17 cellular contexts compared by ENCODE assay signal in genomic region chr15:52263563-52263962, GRCh38. TPM values are rescaled to one million over a fixed set of nuclear protein-coding genes. Genes with fewer than 3 reads are reported as not detected.
DNase-seq lines count a peak whose midpoint lies in the region; ATAC-seq and TF ChIP-seq lines count a peak whose summit lies in the region.
"Had no signal": no experiment of that assay in that cellular context is flagged by ENCODE, and none has a peak within 500 bp of the region (broad histone marks: within the 10 kb centered on the region; RNA-seq: fewer than 3 reads in every experiment).

No MANE protein-coding gene starts in this region.

- no peaks in the 10 kb centered on the region for H3K27me3 ChIP-seq in MM.1S (replicated peaks; ENCODE audit: insufficient read depth, low read length)
- no peaks in the 10 kb centered on the region for H3K27me3 ChIP-seq in body of pancreas

- H3K4me2 ChIP-seq in MM.1S (ENCODE audit: low read depth, low read length): no peak overlapping the region

- no peaks in the 10 kb centered on the region for H3K9me3 ChIP-seq in MM.1S (replicated peaks; ENCODE audit: insufficient read depth, low read length)
- H3K9me3 ChIP-seq in body of pancreas: no peaks in the 10 kb centered on the region

- intact Hi-C loops in body of pancreas (cut with DNase I): no loop called here

- H3F3A ChIP-seq in MM.1S (ENCODE audit: insufficient read depth, low read length): peaks cover 15% of the 10 kb centered on the region

- no peak for DNase-seq in activated T-cell treated with anti-CD3 and anti-CD28 coated beads, Interleukin-2, amount 50 U/mL, for 24 hours
- DNase-seq in activated T-cell treated with anti-CD3 and anti-CD28 coated beads, Interleukin-2, amount 50 U/mL, for 4 hours: no peak
- DNase-seq in MM.1S (no peak), body of pancreas (no peak), progenitor cell of endocrine pancreas (ENCODE audit: low spot score, unreplicated experiment) (no peak), H4 (ENCODE audit: low spot score) (no peak), MV-4-11 (lab: John Stamatoyannopoulos, UW) (no peak)
- DNase-seq: ACHN; activated CD4-positive, CD25-positive, alpha-beta regulatory T cell; amniotic stem cell; cerebellar nuclear complex; effector memory CD4-positive, alpha-beta T cell; NCI-H187 treated with DMSO at 0.1 percent for 48 hours; NCI-H446 treated with DMSO at 0.1 percent for 48 hours had no signal

- H3K9ac ChIP-seq in MM.1S (ENCODE audit: low read length): no peak overlapping the region

- H2AFZ ChIP-seq in MM.1S (ENCODE audit: low read length): no peak overlapping the region

- H4K20me1 ChIP-seq in MM.1S (ENCODE audit: insufficient read depth, low read length): no peaks in the 10 kb centered on the region

- WGBS in body of pancreas, 2 donors: 68 to 72% methylated on average over 4 of the region's 4 CpGs

- H3K4me1 Mint-ChIP-seq in activated T-cell treated with anti-CD3 and anti-CD28 coated beads, Interleukin-2, amount 50 U/mL, for 24 hours (ENCODE audit: low read depth): peaks cover 38% of the 10 kb centered on the region
- H3K4me1 Mint-ChIP-seq in activated T-cell treated with anti-CD3 and anti-CD28 coated beads, Interleukin-2, amount 50 U/mL, for 4 hours (ENCODE audit: low read depth): peaks cover 29% of the 10 kb centered on the region
- H3K4me1 Mint-ChIP-seq in progenitor cell of endocrine pancreas (ENCODE audit: low read depth): peaks cover 34% of the 10 kb centered on the region

- H3K9me2 ChIP-seq in MM.1S (replicated peaks; ENCODE audit: insufficient read depth, low read length): no peaks in the 10 kb centered on the region

- no peaks in the 10 kb centered on the region for H3K36me3 ChIP-seq in MM.1S (replicated peaks; ENCODE audit: insufficient read depth, low read length)
- peaks cover 7 to 9% of the 10 kb centered on the region in 2 donors for H3K36me3 ChIP-seq in body of pancreas (replicated peaks in 1 of 2; ENCODE audit: insufficient read depth in 1 of 2, low read depth in 2 of 2)

- H3K4me3 ChIP-seq in MM.1S (ENCODE audit: low read length) (no peak overlapping the region), body of pancreas (no peak overlapping the region)
- H3K4me3 ChIP-seq: lung had no signal

- peak overlapping the region; percentile 81 for H3K27ac Mint-ChIP-seq in activated T-cell treated with anti-CD3 and anti-CD28 coated beads, Interleukin-2, amount 50 U/mL, for 24 hours
- H3K27ac Mint-ChIP-seq in progenitor cell of endocrine pancreas: peak overlapping the region; percentile 96

- peaks cover 28% of the 10 kb centered on the region for H3K4me1 ChIP-seq in MM.1S (ENCODE audit: low read length)
- H3K4me1 ChIP-seq in body of pancreas: peaks cover 27% of the 10 kb centered on the region

- no peak for ATAC-seq in activated T-cell treated with anti-CD3 and anti-CD28 coated beads, Interleukin-2, amount 50 U/mL, for 4 hours
- ATAC-seq in body of pancreas (no peak), GM18907 (IDR thresholded peaks at IDR 0.05; ENCODE audit: unreplicated experiment) (no peak)

- H3K9me3 Mint-ChIP-seq in activated T-cell treated with anti-CD3 and anti-CD28 coated beads, Interleukin-2, amount 50 U/mL, for 24 hours: no peaks in the 10 kb centered on the region
- H3K9me3 Mint-ChIP-seq in activated T-cell treated with anti-CD3 and anti-CD28 coated beads, Interleukin-2, amount 50 U/mL, for 4 hours: no peaks in the 10 kb centered on the region
- no peaks in the 10 kb centered on the region for H3K9me3 Mint-ChIP-seq in progenitor cell of endocrine pancreas (ENCODE audit: low read depth)
- H3K9me3 Mint-ChIP-seq: nephron had no signal

- H3K79me2 ChIP-seq in MM.1S (ENCODE audit: low read length): no peaks in the 10 kb centered on the region

- TF ChIP-seq CTCF in MM.1S (IDR thresholded peaks at IDR 0.05; ENCODE audit: low read length) (no peak), body of pancreas (IDR thresholded peaks at IDR 0.05) (no peak), progenitor cell of endocrine pancreas (IDR thresholded peaks at IDR 0.05; ENCODE audit: unreplicated experiment) (no peak)

- H3K4me3 Mint-ChIP-seq in activated T-cell treated with anti-CD3 and anti-CD28 coated beads, Interleukin-2, amount 50 U/mL, for 24 hours: no peak overlapping the region
- no peak overlapping the region for H3K4me3 Mint-ChIP-seq in activated T-cell treated with anti-CD3 and anti-CD28 coated beads, Interleukin-2, amount 50 U/mL, for 4 hours
- H3K4me3 Mint-ChIP-seq in progenitor cell of endocrine pancreas (ENCODE audit: low read depth): no peak overlapping the region
- H3K4me3 Mint-ChIP-seq: nephron had no signal

- H3K36me3 Mint-ChIP-seq in activated T-cell treated with anti-CD3 and anti-CD28 coated beads, Interleukin-2, amount 50 U/mL, for 24 hours (ENCODE audit: low read depth): no peaks in the 10 kb centered on the region
- no peaks in the 10 kb centered on the region for H3K36me3 Mint-ChIP-seq in activated T-cell treated with anti-CD3 and anti-CD28 coated beads, Interleukin-2, amount 50 U/mL, for 4 hours (ENCODE audit: insufficient read depth)
- H3K36me3 Mint-ChIP-seq in progenitor cell of endocrine pancreas (ENCODE audit: insufficient read depth): peaks cover 31% of the 10 kb centered on the region

- H3K27me3 Mint-ChIP-seq in activated T-cell treated with anti-CD3 and anti-CD28 coated beads, Interleukin-2, amount 50 U/mL, for 24 hours: no peaks in the 10 kb centered on the region
- no peaks in the 10 kb centered on the region for H3K27me3 Mint-ChIP-seq in activated T-cell treated with anti-CD3 and anti-CD28 coated beads, Interleukin-2, amount 50 U/mL, for 4 hours (ENCODE audit: low read depth)
- H3K27me3 Mint-ChIP-seq in progenitor cell of endocrine pancreas: no peaks in the 10 kb centered on the region

- TF ChIP-seq POLR2A in body of pancreas (IDR thresholded peaks at IDR 0.05): no peak

- H3K27ac ChIP-seq in MM.1S (ENCODE audit: low read length) (peak overlapping the region; percentile 93; the same call in 1 of the 2 replicates), body of pancreas (peak overlapping the region in 3 of 4 donors; percentile 26 to 80 (median 68))

RNA-seq across cellular contexts. Expression of gene MYO5C, which starts 32.0 kb away (rescaled TPM):
- total RNA-seq in activated T-cell treated with anti-CD3 and anti-CD28 coated beads, Interleukin-2, amount 50 U/mL, for 4 hours: under 1 TPM; 0.40 to 0.61 (median 0.46) TPM
- total RNA-seq in body of pancreas (10 to 100 TPM; 34.8 to 76.8 TPM), progenitor cell of endocrine pancreas (63.9 and 65.6 TPM in 2 replicates)
- 0.06 and 0.29 TPM in 2 replicates for total RNA-seq in H4 (2014; rRNA removed; shearing (Covaris generic))

Comparison
In these comparisons a context has a peak if more than half of its experiments do, and no peak if none do; other contexts are left out.
1. RNA of gene MYO5C, which starts 32.0 kb away (total RNA-seq): 34.8 to 76.8 TPM in body of pancreas and 63.9 to 65.6 TPM in progenitor cell of endocrine pancreas; 0.40 to 0.61 TPM in activated T-cell treated with anti-CD3 and anti-CD28 coated beads, Interleukin-2, amount 50 U/mL, for 4 hours and 0.06 to 0.29 TPM in H4; every median in the first group is over 10 times any median in the second.